2 cellular contexts compared by ENCODE assay signal in genomic region chr11:62775646-62776045, GRCh38.
A peak's percentile ranks its signal among the peaks of the same experiment; 100 is the strongest.
TF ChIP-seq lines count a peak whose summit lies in the region.

No MANE protein-coding gene starts in this region.

TF ChIP-seq in GM23338, 12 proteins besides CTCF, POLR2A, EP300 and RAD21:
- no peak for TF ChIP-seq JUNB (IDR thresholded peaks at IDR 0.05; ENCODE audit: unreplicated experiment)
- no peak for TF ChIP-seq NANOG (IDR thresholded peaks at IDR 0.05; ENCODE audit: borderline replicate concordance)
- TF ChIP-seq EZH2phosphoT487 (IDR thresholded peaks at IDR 0.05; ENCODE audit: unreplicated experiment) = no peak
- no peak for TF ChIP-seq ZNF114 (CRISPR knock-in tag; IDR thresholded peaks at IDR 0.05)
- no peak for TF ChIP-seq ETS1 (IDR thresholded peaks at IDR 0.05)
- TF ChIP-seq CREB1 (CRISPR knock-in tag; IDR thresholded peaks at IDR 0.05; ENCODE audit: low read depth) = no peak
- no peak for TF ChIP-seq STAT1 (IDR thresholded peaks at IDR 0.05; ENCODE audit: unreplicated experiment)
- no peak for TF ChIP-seq ZNF331 (CRISPR knock-in tag; IDR thresholded peaks at IDR 0.05; ENCODE audit: low read depth)
- TF ChIP-seq ZNF462 (CRISPR knock-in tag; IDR thresholded peaks at IDR 0.05) = no peak

TF ChIP-seq in GM12878, 131 proteins besides CTCF, POLR2A, EP300 and RAD21:
- TF ChIP-seq CHD1 (IDR thresholded peaks at IDR 0.05; ENCODE audit: low read depth, low read length) (no peak), BCL3 (IDR thresholded peaks at IDR 0.05; ENCODE audit: borderline replicate concordance, insufficient read depth, low read depth, low read length, poor library complexity, severe bottlenecking) (peak; percentile 18)
